In genomic region chr16:30585400-30586191, GRCh38 we compare ENCODE assay signal across 1 cellular context.
A peak's percentile ranks its signal among the peaks of the same experiment; 100 is the strongest.
TF ChIP-seq lines count a peak whose summit lies in the region.

Gene ZNF785 (minus strand): TSS chr16:30585697. CDS start chr16:30585611, 86 bp downstream.

TF ChIP-seq in WTC11, 78 proteins besides CTCF, POLR2A, EP300 and RAD21 (continued from another document and continues in another):
- TF ChIP-seq ZSCAN18 (CRISPR knock-in tag; IDR thresholded peaks at IDR 0.05) = no peak
- peak; percentile 91 for TF ChIP-seq NFYB (CRISPR knock-in tag; conservative IDR thresholded peaks at IDR 0.05; ENCODE audit: low read depth)
- no peak for TF ChIP-seq ATF1 (CRISPR knock-in tag; IDR thresholded peaks at IDR 0.05)
- TF ChIP-seq, protein P1, sequence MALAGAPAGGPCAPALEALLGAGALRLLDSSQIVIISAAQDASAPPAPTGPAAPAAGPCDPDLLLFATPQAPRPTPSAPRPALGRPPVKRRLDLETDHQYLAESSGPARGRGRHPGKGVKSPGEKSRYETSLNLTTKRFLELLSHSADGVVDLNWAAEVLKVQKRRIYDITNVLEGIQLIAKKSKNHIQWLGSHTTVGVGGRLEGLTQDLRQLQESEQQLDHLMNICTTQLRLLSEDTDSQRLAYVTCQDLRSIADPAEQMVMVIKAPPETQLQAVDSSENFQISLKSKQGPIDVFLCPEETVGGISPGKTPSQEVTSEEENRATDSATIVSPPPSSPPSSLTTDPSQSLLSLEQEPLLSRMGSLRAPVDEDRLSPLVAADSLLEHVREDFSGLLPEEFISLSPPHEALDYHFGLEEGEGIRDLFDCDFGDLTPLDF (CRISPR knock-in tag; IDR thresholded peaks at IDR 0.05) = peak; percentile 80; the same call in 1 of the 2 replicates
- peak; percentile 82; the same call in 1 of the 2 replicates for TF ChIP-seq JUN (CRISPR knock-in tag; IDR thresholded peaks at IDR 0.05)
- peak; percentile 60; the same call in 1 of the 2 replicates for TF ChIP-seq FOXJ3 (CRISPR knock-in tag; IDR thresholded peaks at IDR 0.05; ENCODE audit: borderline replicate concordance)
- no peak for TF ChIP-seq ZMAT4 (CRISPR knock-in tag; IDR thresholded peaks at IDR 0.05)
- peak; percentile 88 for TF ChIP-seq CREM (CRISPR knock-in tag; IDR thresholded peaks at IDR 0.05)
- no peak for TF ChIP-seq AFF4 (CRISPR knock-in tag; IDR thresholded peaks at IDR 0.05; ENCODE audit: borderline replicate concordance)
- TF ChIP-seq, protein P2, sequence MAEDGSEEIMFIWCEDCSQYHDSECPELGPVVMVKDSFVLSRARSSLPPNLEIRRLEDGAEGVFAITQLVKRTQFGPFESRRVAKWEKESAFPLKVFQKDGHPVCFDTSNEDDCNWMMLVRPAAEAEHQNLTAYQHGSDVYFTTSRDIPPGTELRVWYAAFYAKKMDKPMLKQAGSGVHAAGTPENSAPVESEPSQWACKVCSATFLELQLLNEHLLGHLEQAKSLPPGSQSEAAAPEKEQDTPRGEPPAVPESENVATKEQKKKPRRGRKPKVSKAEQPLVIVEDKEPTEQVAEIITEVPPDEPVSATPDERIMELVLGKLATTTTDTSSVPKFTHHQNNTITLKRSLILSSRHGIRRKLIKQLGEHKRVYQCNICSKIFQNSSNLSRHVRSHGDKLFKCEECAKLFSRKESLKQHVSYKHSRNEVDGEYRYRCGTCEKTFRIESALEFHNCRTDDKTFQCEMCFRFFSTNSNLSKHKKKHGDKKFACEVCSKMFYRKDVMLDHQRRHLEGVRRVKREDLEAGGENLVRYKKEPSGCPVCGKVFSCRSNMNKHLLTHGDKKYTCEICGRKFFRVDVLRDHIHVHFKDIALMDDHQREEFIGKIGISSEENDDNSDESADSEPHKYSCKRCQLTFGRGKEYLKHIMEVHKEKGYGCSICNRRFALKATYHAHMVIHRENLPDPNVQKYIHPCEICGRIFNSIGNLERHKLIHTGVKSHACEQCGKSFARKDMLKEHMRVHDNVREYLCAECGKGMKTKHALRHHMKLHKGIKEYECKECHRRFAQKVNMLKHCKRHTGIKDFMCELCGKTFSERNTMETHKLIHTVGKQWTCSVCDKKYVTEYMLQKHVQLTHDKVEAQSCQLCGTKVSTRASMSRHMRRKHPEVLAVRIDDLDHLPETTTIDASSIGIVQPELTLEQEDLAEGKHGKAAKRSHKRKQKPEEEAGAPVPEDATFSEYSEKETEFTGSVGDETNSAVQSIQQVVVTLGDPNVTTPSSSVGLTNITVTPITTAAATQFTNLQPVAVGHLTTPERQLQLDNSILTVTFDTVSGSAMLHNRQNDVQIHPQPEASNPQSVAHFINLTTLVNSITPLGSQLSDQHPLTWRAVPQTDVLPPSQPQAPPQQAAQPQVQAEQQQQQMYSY (CRISPR knock-in tag; IDR thresholded peaks at IDR 0.05) = 0 out of 2 replicates have a peak, but pooled peaks have one; percentile 33
- TF ChIP-seq NFATC4 (CRISPR knock-in tag; IDR thresholded peaks at IDR 0.05) = no peak
- TF ChIP-seq, protein P3, sequence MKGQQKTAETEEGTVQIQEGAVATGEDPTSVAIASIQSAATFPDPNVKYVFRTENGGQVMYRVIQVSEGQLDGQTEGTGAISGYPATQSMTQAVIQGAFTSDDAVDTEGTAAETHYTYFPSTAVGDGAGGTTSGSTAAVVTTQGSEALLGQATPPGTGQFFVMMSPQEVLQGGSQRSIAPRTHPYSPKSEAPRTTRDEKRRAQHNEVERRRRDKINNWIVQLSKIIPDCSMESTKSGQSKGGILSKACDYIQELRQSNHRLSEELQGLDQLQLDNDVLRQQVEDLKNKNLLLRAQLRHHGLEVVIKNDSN (CRISPR knock-in tag; IDR thresholded peaks at IDR 0.05) = peak; percentile 80
- TF ChIP-seq NR1H2 (CRISPR knock-in tag; IDR thresholded peaks at IDR 0.05) = peak; percentile 62; the same call in 1 of the 2 replicates
- no peak; the same call in 1 of the 2 replicates for TF ChIP-seq TEAD4 (CRISPR knock-in tag; IDR thresholded peaks at IDR 0.05)
- TF ChIP-seq MXD4 (CRISPR knock-in tag; IDR thresholded peaks at IDR 0.05; ENCODE audit: borderline replicate concordance) = no peak
- TF ChIP-seq, protein P4, sequence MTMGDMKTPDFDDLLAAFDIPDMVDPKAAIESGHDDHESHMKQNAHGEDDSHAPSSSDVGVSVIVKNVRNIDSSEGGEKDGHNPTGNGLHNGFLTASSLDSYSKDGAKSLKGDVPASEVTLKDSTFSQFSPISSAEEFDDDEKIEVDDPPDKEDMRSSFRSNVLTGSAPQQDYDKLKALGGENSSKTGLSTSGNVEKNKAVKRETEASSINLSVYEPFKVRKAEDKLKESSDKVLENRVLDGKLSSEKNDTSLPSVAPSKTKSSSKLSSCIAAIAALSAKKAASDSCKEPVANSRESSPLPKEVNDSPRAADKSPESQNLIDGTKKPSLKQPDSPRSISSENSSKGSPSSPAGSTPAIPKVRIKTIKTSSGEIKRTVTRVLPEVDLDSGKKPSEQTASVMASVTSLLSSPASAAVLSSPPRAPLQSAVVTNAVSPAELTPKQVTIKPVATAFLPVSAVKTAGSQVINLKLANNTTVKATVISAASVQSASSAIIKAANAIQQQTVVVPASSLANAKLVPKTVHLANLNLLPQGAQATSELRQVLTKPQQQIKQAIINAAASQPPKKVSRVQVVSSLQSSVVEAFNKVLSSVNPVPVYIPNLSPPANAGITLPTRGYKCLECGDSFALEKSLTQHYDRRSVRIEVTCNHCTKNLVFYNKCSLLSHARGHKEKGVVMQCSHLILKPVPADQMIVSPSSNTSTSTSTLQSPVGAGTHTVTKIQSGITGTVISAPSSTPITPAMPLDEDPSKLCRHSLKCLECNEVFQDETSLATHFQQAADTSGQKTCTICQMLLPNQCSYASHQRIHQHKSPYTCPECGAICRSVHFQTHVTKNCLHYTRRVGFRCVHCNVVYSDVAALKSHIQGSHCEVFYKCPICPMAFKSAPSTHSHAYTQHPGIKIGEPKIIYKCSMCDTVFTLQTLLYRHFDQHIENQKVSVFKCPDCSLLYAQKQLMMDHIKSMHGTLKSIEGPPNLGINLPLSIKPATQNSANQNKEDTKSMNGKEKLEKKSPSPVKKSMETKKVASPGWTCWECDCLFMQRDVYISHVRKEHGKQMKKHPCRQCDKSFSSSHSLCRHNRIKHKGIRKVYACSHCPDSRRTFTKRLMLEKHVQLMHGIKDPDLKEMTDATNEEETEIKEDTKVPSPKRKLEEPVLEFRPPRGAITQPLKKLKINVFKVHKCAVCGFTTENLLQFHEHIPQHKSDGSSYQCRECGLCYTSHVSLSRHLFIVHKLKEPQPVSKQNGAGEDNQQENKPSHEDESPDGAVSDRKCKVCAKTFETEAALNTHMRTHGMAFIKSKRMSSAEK (CRISPR knock-in tag; IDR thresholded peaks at IDR 0.05; ENCODE audit: borderline replicate concordance) = no peak
- TF ChIP-seq FOXP4 (CRISPR knock-in tag; IDR thresholded peaks at IDR 0.05) = peak; percentile 48; the same call in 1 of the 2 replicates
- TF ChIP-seq AR (CRISPR knock-in tag; IDR thresholded peaks at IDR 0.05) = no peak
- TF ChIP-seq E2F5 (CRISPR knock-in tag; IDR thresholded peaks at IDR 0.05) = peak; percentile 86
- TF ChIP-seq SMAD3 (CRISPR knock-in tag; IDR thresholded peaks at IDR 0.05; ENCODE audit: borderline replicate concordance) = peak; percentile 98
- TF ChIP-seq, protein P5, sequence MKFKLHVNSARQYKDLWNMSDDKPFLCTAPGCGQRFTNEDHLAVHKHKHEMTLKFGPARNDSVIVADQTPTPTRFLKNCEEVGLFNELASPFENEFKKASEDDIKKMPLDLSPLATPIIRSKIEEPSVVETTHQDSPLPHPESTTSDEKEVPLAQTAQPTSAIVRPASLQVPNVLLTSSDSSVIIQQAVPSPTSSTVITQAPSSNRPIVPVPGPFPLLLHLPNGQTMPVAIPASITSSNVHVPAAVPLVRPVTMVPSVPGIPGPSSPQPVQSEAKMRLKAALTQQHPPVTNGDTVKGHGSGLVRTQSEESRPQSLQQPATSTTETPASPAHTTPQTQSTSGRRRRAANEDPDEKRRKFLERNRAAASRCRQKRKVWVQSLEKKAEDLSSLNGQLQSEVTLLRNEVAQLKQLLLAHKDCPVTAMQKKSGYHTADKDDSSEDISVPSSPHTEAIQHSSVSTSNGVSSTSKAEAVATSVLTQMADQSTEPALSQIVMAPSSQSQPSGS (CRISPR knock-in tag; IDR thresholded peaks at IDR 0.05; ENCODE audit: borderline replicate concordance, low read depth) = peak; percentile 81; the same call in 1 of the 2 replicates
- TF ChIP-seq, protein P6, sequence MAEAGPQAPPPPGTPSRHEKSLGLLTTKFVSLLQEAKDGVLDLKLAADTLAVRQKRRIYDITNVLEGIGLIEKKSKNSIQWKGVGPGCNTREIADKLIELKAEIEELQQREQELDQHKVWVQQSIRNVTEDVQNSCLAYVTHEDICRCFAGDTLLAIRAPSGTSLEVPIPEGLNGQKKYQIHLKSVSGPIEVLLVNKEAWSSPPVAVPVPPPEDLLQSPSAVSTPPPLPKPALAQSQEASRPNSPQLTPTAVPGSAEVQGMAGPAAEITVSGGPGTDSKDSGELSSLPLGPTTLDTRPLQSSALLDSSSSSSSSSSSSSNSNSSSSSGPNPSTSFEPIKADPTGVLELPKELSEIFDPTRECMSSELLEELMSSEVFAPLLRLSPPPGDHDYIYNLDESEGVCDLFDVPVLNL (CRISPR knock-in tag; IDR thresholded peaks at IDR 0.05; ENCODE audit: borderline replicate concordance, low read depth) = no peak; the same call in 1 of the 2 replicates
- TF ChIP-seq FOXP1 (CRISPR knock-in tag; IDR thresholded peaks at IDR 0.05; ENCODE audit: borderline replicate concordance) = peak; percentile 84; the same call in 1 of the 2 replicates
